In the genomic region with DNA sequence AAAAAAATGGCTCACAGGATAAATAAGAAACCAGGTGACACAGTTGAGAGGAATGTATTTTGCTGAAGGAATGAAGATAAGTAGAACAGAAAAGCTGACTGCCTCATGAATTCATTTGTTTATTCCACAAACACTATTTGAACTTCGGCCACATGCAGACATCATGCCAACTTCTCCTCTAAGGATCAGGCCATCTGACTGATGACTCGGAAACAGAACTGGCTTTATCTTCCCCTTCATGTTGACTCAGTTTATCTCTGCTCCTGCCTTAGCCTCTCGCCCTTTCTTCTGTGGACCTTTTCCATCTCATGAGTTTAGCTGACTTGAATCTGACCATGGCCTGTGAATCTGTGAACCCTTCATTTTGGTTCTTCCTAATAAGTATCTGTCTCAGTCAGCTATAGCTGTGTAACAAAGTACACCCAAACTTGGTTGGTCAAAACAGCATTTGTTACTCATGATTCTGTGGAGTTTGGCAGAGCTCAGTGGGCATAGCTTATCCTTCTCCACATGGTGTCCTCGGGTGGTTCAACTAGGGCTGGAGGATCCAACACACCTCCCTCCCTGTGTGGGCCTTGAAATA, we compare ENCODE assay signal across 9 cellular contexts. TPM values are rescaled to one million over a fixed set of nuclear protein-coding genes. Genes with fewer than 3 reads are reported as not detected.
DNase-seq lines count a peak whose midpoint lies in the region; TF ChIP-seq lines count a peak whose summit lies in the region.
"Had no signal": no experiment of that assay in that cellular context is flagged by ENCODE, and none has a peak within 500 bp of the region (broad histone marks: within the 10 kb centered on the region; RNA-seq: fewer than 3 reads in every experiment).

No MANE protein-coding gene starts in this region.

- no peak overlapping the region for H3K4me3 Mint-ChIP-seq in activated naive CD4-positive, alpha-beta T cell treated with anti-CD3 and anti-CD28 coated beads for 36 hours
- H3K4me3 Mint-ChIP-seq in activated naive CD8-positive, alpha-beta T cell treated with anti-CD3 and anti-CD28 coated beads for 36 hours, result no peak overlapping the region
- H3K4me3 Mint-ChIP-seq in type B pancreatic cell, result no peak overlapping the region

- peaks cover 7% of the 10 kb centered on the region for H3K9me3 Mint-ChIP-seq in activated naive CD4-positive, alpha-beta T cell treated with anti-CD3 and anti-CD28 coated beads for 36 hours
- peaks cover 7% of the 10 kb centered on the region for H3K9me3 Mint-ChIP-seq in activated naive CD8-positive, alpha-beta T cell treated with anti-CD3 and anti-CD28 coated beads for 36 hours
- H3K9me3 Mint-ChIP-seq in type B pancreatic cell, result peaks cover 6% of the 10 kb centered on the region

- no peak for DNase-seq in activated naive CD4-positive, alpha-beta T cell treated with anti-CD3 and anti-CD28 coated beads for 36 hours
- no peak for DNase-seq in activated naive CD4-positive, alpha-beta T cell treated with anti-CD3 and anti-CD28 coated beads, Interleukin-2, amount 50 U/mL, for 16 hours
- no peak for DNase-seq in activated naive CD8-positive, alpha-beta T cell treated with anti-CD3 and anti-CD28 coated beads for 36 hours
- peak; percentile 95 for DNase-seq in iris pigment epithelial cell (ENCODE audit: low read depth)
- no peak for DNase-seq in type B pancreatic cell (ENCODE audit: extremely low spot score, unreplicated experiment)
- DNase-seq in mesenteric fat pad (ENCODE audit: low spot score), result no peak
- no peak for DNase-seq in middle frontal gyrus (ENCODE audit: extremely low spot score, low spot score)
- DNase-seq in stimulated activated CD4-positive, alpha-beta T cell treated with anti-CD3 and anti-CD28 coated beads, Interleukin-15, amount 100 ng/mL, for 24 hours, result no peak
- DNase-seq: NCI-H446 treated with DMSO at 0.1 percent for 48 hours had no signal

- H3K27me3 Mint-ChIP-seq in activated naive CD4-positive, alpha-beta T cell treated with anti-CD3 and anti-CD28 coated beads for 36 hours (ENCODE audit: low read depth), result no peaks in the 10 kb centered on the region
- no peaks in the 10 kb centered on the region for H3K27me3 Mint-ChIP-seq in activated naive CD8-positive, alpha-beta T cell treated with anti-CD3 and anti-CD28 coated beads for 36 hours
- H3K27me3 Mint-ChIP-seq in type B pancreatic cell, result peaks cover under 1% of the 10 kb centered on the region

- H3K4me1 Mint-ChIP-seq in activated naive CD4-positive, alpha-beta T cell treated with anti-CD3 and anti-CD28 coated beads for 36 hours (ENCODE audit: low read depth), result peaks cover 42% of the 10 kb centered on the region
- H3K4me1 Mint-ChIP-seq in activated naive CD8-positive, alpha-beta T cell treated with anti-CD3 and anti-CD28 coated beads for 36 hours, result peaks cover 42% of the 10 kb centered on the region
- H3K4me1 Mint-ChIP-seq in type B pancreatic cell (ENCODE audit: unreplicated experiment), result peaks cover 9% of the 10 kb centered on the region

- H3K27ac Mint-ChIP-seq in activated naive CD4-positive, alpha-beta T cell treated with anti-CD3 and anti-CD28 coated beads for 36 hours, result peak overlapping the region; percentile 85
- peak overlapping the region; percentile 91 for H3K27ac Mint-ChIP-seq in activated naive CD8-positive, alpha-beta T cell treated with anti-CD3 and anti-CD28 coated beads for 36 hours
- peak overlapping the region; percentile 24 for H3K27ac Mint-ChIP-seq in type B pancreatic cell

- no peak for TF ChIP-seq CTCF in type B pancreatic cell (conservative IDR thresholded peaks at IDR 0.05)

- peaks cover 2% of the 10 kb centered on the region for H3K36me3 Mint-ChIP-seq in activated naive CD4-positive, alpha-beta T cell treated with anti-CD3 and anti-CD28 coated beads for 36 hours (ENCODE audit: low read depth)
- peaks cover 11% of the 10 kb centered on the region for H3K36me3 Mint-ChIP-seq in activated naive CD8-positive, alpha-beta T cell treated with anti-CD3 and anti-CD28 coated beads for 36 hours
- H3K36me3 Mint-ChIP-seq in type B pancreatic cell, result no peaks in the 10 kb centered on the region

- intact Hi-C loops in activated naive CD4-positive, alpha-beta T cell treated with anti-CD3 and anti-CD28 coated beads for 36 hours (cut with micrococcal nuclease), result no loop called here

- CTCF ChIA-PET in activated naive CD4-positive, alpha-beta T cell treated with anti-CD3 and anti-CD28 coated beads for 36 hours (lab: Charles Lee), result interaction anchor here (1.4 to 5.1 kb wide), 2 partner anchors 9 to 174 kb away, joined by 4 to 55 read pairs; no protein-coding TSS in a partner anchor

RNA-seq across cellular contexts. Expression of a gene that starts 44.0 kb away (rescaled TPM):
- total RNA-seq in activated naive CD4-positive, alpha-beta T cell treated with anti-CD3 and anti-CD28 coated beads for 36 hours, result not detected
- not detected for total RNA-seq in activated naive CD8-positive, alpha-beta T cell treated with anti-CD3 and anti-CD28 coated beads for 36 hours
- total RNA-seq in type B pancreatic cell (ENCODE audit: low replicate concordance) (2.4 and 9.2 TPM in 2 replicates), mesenteric fat pad (2.1 TPM)

Comparison
In these comparisons a context has a peak if more than half of its experiments do, and no peak if none do; other contexts are left out.
1. H3K27ac Mint-ChIP-seq: peak in every context shown above with its lines; median percentile 91 in activated naive CD8-positive, alpha-beta T cell treated with anti-CD3 and anti-CD28 coated beads for 36 hours; 85 in activated naive CD4-positive, alpha-beta T cell treated with anti-CD3 and anti-CD28 coated beads for 36 hours; 24 in type B pancreatic cell.